Comparison of ENCODE assay signal across 8 cellular contexts in the genomic region with DNA sequence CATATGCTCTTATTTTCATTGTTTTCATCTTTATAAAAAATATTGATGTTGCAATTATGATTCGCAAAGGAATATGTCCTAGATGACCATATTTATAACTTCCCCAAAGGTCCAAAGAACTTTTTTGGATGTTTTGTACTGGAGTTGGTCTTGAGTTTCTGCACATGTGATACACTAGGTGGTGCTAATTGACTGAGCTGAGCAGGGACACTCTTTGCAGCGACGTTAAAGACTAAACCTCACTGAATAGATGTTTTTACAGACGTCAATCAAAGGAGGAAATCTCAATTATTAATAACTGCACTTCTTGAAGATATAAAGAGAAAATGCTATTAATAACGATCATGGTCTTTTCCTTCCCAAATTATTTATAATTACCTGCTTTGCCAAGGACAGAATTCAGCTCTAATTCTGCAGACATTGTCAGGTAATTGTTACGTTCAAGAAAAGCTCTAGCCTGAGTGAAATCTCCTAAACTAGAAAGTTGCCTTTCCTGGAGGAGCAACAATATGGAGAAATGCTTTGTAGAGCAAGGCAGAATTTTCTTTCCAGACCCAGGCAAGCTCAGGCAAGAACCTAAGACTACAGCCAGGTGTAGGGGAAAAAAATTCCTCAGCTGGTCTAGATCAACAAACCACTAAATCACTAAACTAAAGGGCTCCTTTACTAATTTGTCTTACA.
A peak's percentile ranks its signal among the peaks of the same experiment; 100 is the strongest.
DNase-seq lines count a peak whose midpoint lies in the region; TF ChIP-seq lines count a peak whose summit lies in the region.

No MANE protein-coding gene starts in this region.

- no peaks in the 10 kb centered on the region for H3K79me2 ChIP-seq in osteoblast (ENCODE audit: insufficient read depth, low read length)

- peak; percentile 19 for DNase-seq in CD1c-positive myeloid dendritic cell (ENCODE audit: extremely low spot score)
- DNase-seq in GM13977 (ENCODE audit: low spot score), result peak; percentile 33
- DNase-seq in NCI-H748 treated with DMSO at 0.1 percent for 48 hours (lab: John Stamatoyannopoulos, UW), result peak; percentile 37
- peak; percentile 34 to 65 for DNase-seq in dermis microvascular lymphatic vessel endothelial cell (ENCODE audit: low read depth in 2 of 2)
- no peak for DNase-seq in osteoblast (ENCODE audit: insufficient read length, low spot score, missing footprints)
- DNase-seq in activated naive CD4-positive, alpha-beta T cell treated with anti-CD3 and anti-CD28 coated beads, Interleukin-2, amount 10 ng/mL, durations not matched to agents 7 days and 5 days, result no peak
- no peak for DNase-seq in foreskin melanocyte
- DNase-seq in activated T-cell treated with anti-CD3 and anti-CD28 coated beads, Interleukin-2, amount 50 U/mL, for 1 hour, result no peak

- H3K4me1 Mint-ChIP-seq in activated naive CD4-positive, alpha-beta T cell treated with anti-CD3 and anti-CD28 coated beads, Interleukin-2, amount 10 ng/mL, durations not matched to agents 7 days and 5 days, result no peaks in the 10 kb centered on the region

- CTCF ChIA-PET in activated naive CD4-positive, alpha-beta T cell treated with anti-CD3 and anti-CD28 coated beads, Interleukin-2, amount 10 ng/mL, durations not matched to agents 7 days and 5 days (lab: Charles Lee), result interaction anchor here (0.7 to 1.5 kb wide), 13 partner anchors 11 to 598 kb away, joined by 3 to 9 read pairs (median 4); no protein-coding TSS in a partner anchor

- H3K27ac Mint-ChIP-seq in activated naive CD4-positive, alpha-beta T cell treated with anti-CD3 and anti-CD28 coated beads, Interleukin-2, amount 10 ng/mL, durations not matched to agents 7 days and 5 days, result no peak overlapping the region

- no peaks in the 10 kb centered on the region for H3K9me3 Mint-ChIP-seq in activated naive CD4-positive, alpha-beta T cell treated with anti-CD3 and anti-CD28 coated beads, Interleukin-2, amount 10 ng/mL, durations not matched to agents 7 days and 5 days

- peak overlapping the region; percentile 30 for H3K4me2 ChIP-seq in osteoblast (ENCODE audit: insufficient read depth, low read length)

- no peaks in the 10 kb centered on the region for H3K36me3 Mint-ChIP-seq in activated naive CD4-positive, alpha-beta T cell treated with anti-CD3 and anti-CD28 coated beads, Interleukin-2, amount 10 ng/mL, durations not matched to agents 7 days and 5 days

- in situ Hi-C loops in GM13977 (cut with MboI; ENCODE audit: low pct_unique_long_range_greater_than_20kb, low sequenced_read_pairs, unreplicated experiment), result loop anchor here (25.0 kb wide), 1 partner anchor 599 kb away; no protein-coding TSS in a partner anchor

- H3K27ac ChIP-seq in osteoblast (ENCODE audit: low read depth, low read length), result no peak overlapping the region

- H3K27me3 Mint-ChIP-seq in activated naive CD4-positive, alpha-beta T cell treated with anti-CD3 and anti-CD28 coated beads, Interleukin-2, amount 10 ng/mL, durations not matched to agents 7 days and 5 days, result peaks cover 25% of the 10 kb centered on the region

- H2AFZ ChIP-seq in osteoblast (ENCODE audit: low read length), result no peak overlapping the region

- no peaks in the 10 kb centered on the region for H4K20me1 ChIP-seq in osteoblast (ENCODE audit: insufficient read depth, low read length)

- peaks cover 12% of the 10 kb centered on the region for H3K4me1 ChIP-seq in osteoblast (ENCODE audit: insufficient read depth, low read length)

- H3K9me3 ChIP-seq in osteoblast (ENCODE audit: low read depth, low read length), result no peaks in the 10 kb centered on the region

- no peak overlapping the region for H3K4me3 Mint-ChIP-seq in activated naive CD4-positive, alpha-beta T cell treated with anti-CD3 and anti-CD28 coated beads, Interleukin-2, amount 10 ng/mL, durations not matched to agents 7 days and 5 days

- no peak overlapping the region for H3K4me3 ChIP-seq in osteoblast (ENCODE audit: insufficient read depth, low read length)

- TF ChIP-seq CTCF in GM13977 (IDR thresholded peaks at IDR 0.05; ENCODE audit: extremely low read depth, insufficient read depth, missing control alignments) (peak; percentile 60), osteoblast (IDR thresholded peaks at IDR 0.05; ENCODE audit: extremely low read depth, low read depth, low read length) (peak; percentile 72)

- peaks cover 8% of the 10 kb centered on the region for H3K27me3 ChIP-seq in osteoblast (ENCODE audit: insufficient read depth, low read length)

- H3K36me3 ChIP-seq in osteoblast (ENCODE audit: insufficient read depth, low read length), result no peaks in the 10 kb centered on the region

Comparison
In these comparisons a context has a peak if more than half of its experiments do, and no peak if none do; other contexts are left out.
1. DNase-seq: peak in CD1c-positive myeloid dendritic cell (single experiment), GM13977 (single experiment), NCI-H748 treated with DMSO at 0.1 percent for 48 hours (single experiment) and dermis microvascular lymphatic vessel endothelial cell (2 of 2); none in osteoblast (single experiment), activated naive CD4-positive, alpha-beta T cell treated with anti-CD3 and anti-CD28 coated beads, Interleukin-2, amount 10 ng/mL, durations not matched to agents 7 days and 5 days (single experiment), foreskin melanocyte (single experiment) and activated T-cell treated with anti-CD3 and anti-CD28 coated beads, Interleukin-2, amount 50 U/mL, for 1 hour (single experiment).